Comparison of ENCODE assay signal across 8 cellular contexts in genomic region chr7:38105874-38106483, GRCh38.
DNase-seq lines count a peak whose midpoint lies in the region; ATAC-seq, FAIRE-seq and TF ChIP-seq lines count a peak whose summit lies in the region.

No MANE protein-coding gene starts in this region.

- H2AFZ ChIP-seq in mesenchymal stem cell (ENCODE audit: low read depth, low read length): no peak overlapping the region

- H2AK5ac ChIP-seq in mesenchymal stem cell (ENCODE audit: low read length, severe bottlenecking): no peak overlapping the region

- H3K27me3 ChIP-seq in RWPE2 (ENCODE audit: insufficient read depth, poor library complexity, severe bottlenecking) (peaks cover 5% of the 10 kb centered on the region), mesenchymal stem cell (ENCODE audit: control insufficient read depth in 1 of 2, insufficient read depth in 1 of 2, low read length in 2 of 2) (no peaks in the 10 kb centered on the region)

- H2BK5ac ChIP-seq in mesenchymal stem cell (ENCODE audit: low read depth, low read length, poor library complexity, severe bottlenecking): no peak overlapping the region

- H3K9ac ChIP-seq in mesenchymal stem cell (ENCODE audit: low read length): no peak overlapping the region

- WGBS in mesenchymal stem cell: 21% methylated on average over 4 of the region's 5 CpGs

- no peak overlapping the region for H3K27ac Mint-ChIP-seq in effector memory CD8-positive, alpha-beta T cell

- no peak overlapping the region for H3K4ac ChIP-seq in mesenchymal stem cell (ENCODE audit: low read depth in 1 of 2, low read length in 2 of 2)

- no peak overlapping the region for H3K18ac ChIP-seq in mesenchymal stem cell (ENCODE audit: low read depth in 1 of 2, low read length in 2 of 2)

- no peak overlapping the region for H3K14ac ChIP-seq in mesenchymal stem cell (ENCODE audit: low read length in 2 of 2)

- no peaks in the 10 kb centered on the region for H3K36me3 ChIP-seq in RWPE2 (ENCODE audit: low read depth)
- H3K36me3 ChIP-seq in mesenchymal stem cell (ENCODE audit: control insufficient read depth in 1 of 2, insufficient read depth in 2 of 2, low read depth in 1 of 2, low read length in 2 of 2): no peaks in the 10 kb centered on the region

- peaks cover 11 to 14% of the 10 kb centered on the region in 2 donors for H3K27me3 Mint-ChIP-seq in effector memory CD8-positive, alpha-beta T cell

- no peak overlapping the region for H3K23ac ChIP-seq in mesenchymal stem cell (ENCODE audit: low read length in 2 of 2)

- H3K27ac ChIP-seq in RWPE2 (ENCODE audit: poor library complexity, severe bottlenecking) (no peak overlapping the region), mesenchymal stem cell (ENCODE audit: low read length, poor library complexity, severe bottlenecking) (no peak overlapping the region)

- H2BK120ac ChIP-seq in mesenchymal stem cell (ENCODE audit: low read depth, low read length): no peak overlapping the region

- peak; percentile 60 for FAIRE-seq in D721Med (lab: Jason Lieb, UNC)

- H3K4me2 ChIP-seq in mesenchymal stem cell (ENCODE audit: low read length, poor library complexity, severe bottlenecking): no peak overlapping the region

- no peaks in the 10 kb centered on the region for H3K9me3 ChIP-seq in RWPE2 (ENCODE audit: severe bottlenecking)
- H3K9me3 ChIP-seq in mesenchymal stem cell (ENCODE audit: control insufficient read depth, low read length): no peaks in the 10 kb centered on the region

- H4K91ac ChIP-seq in mesenchymal stem cell (ENCODE audit: low read length): no peak overlapping the region

- H3K4me3 ChIP-seq in RWPE2 (ENCODE audit: severe bottlenecking) (no peak overlapping the region), mesenchymal stem cell (ENCODE audit: insufficient read depth in 1 of 2, low read depth in 1 of 2, low read length in 2 of 2) (no peak overlapping the region)

- no peaks in the 10 kb centered on the region for H3K36me3 Mint-ChIP-seq in effector memory CD8-positive, alpha-beta T cell (ENCODE audit: insufficient read depth)

- no peaks in the 10 kb centered on the region for H3K9me3 Mint-ChIP-seq in effector memory CD8-positive, alpha-beta T cell

- H4K8ac ChIP-seq in mesenchymal stem cell (ENCODE audit: low read length): no peak overlapping the region

- H3K4me1 ChIP-seq in RWPE2 (ENCODE audit: insufficient read depth, poor library complexity, severe bottlenecking) (no peaks in the 10 kb centered on the region), mesenchymal stem cell (ENCODE audit: control insufficient read depth, insufficient read depth, low read depth, low read length) (no peaks in the 10 kb centered on the region)

- H3K79me1 ChIP-seq in mesenchymal stem cell (replicated peaks; ENCODE audit: low read length, poor library complexity, severe bottlenecking): no peaks in the 10 kb centered on the region

- TF ChIP-seq CTCF in D721Med (IDR thresholded peaks at IDR 0.05; ENCODE audit: insufficient read depth, missing control alignments): peak; percentile 58
- TF ChIP-seq CTCF in RWPE2 (IDR thresholded peaks at IDR 0.05; ENCODE audit: poor library complexity, severe bottlenecking): peak; percentile 71

- H3K4me3 Mint-ChIP-seq in effector memory CD8-positive, alpha-beta T cell: no peak overlapping the region

- DNase-seq in D721Med (ENCODE audit: insufficient read length, low spot score): no peak
- DNase-seq in LoVo (ENCODE audit: low spot score): peak; percentile 75
- DNase-seq in RWPE2 (ENCODE audit: low spot score): no peak
- peak; percentile 3 to 13 (median 11) for DNase-seq in effector memory CD8-positive, alpha-beta T cell
- peak; percentile 51 for DNase-seq in mesenchymal stem cell
- DNase-seq in NCI-H187 (lab: John Stamatoyannopoulos, UW): no peak
- DNase-seq in GF-D8 (lab: John Stamatoyannopoulos, UW): no peak

- H2BK12ac ChIP-seq in mesenchymal stem cell (ENCODE audit: low read length in 2 of 2): no peak overlapping the region

- no peaks in the 10 kb centered on the region for H3K4me1 Mint-ChIP-seq in effector memory CD8-positive, alpha-beta T cell (ENCODE audit: low read depth in 2 of 2)

- peak; percentile 59 for ATAC-seq in GM19351 (IDR thresholded peaks at IDR 0.05; ENCODE audit: unreplicated experiment)
- ATAC-seq in RWPE2 (ENCODE audit: low read depth): peak; percentile 60; the same call in 1 of the 3 replicates
- peak; percentile 73 for ATAC-seq in effector memory CD8-positive, alpha-beta T cell (replicated peaks)

- no peak overlapping the region for H2BK15ac ChIP-seq in mesenchymal stem cell (ENCODE audit: low read depth, poor library complexity, severe bottlenecking)

Comparison
In these comparisons a context has a peak if more than half of its experiments do, and no peak if none do; other contexts are left out.
1. DNase-seq: peak in LoVo (single experiment), effector memory CD8-positive, alpha-beta T cell (3 of 3) and mesenchymal stem cell (single experiment); none in D721Med (single experiment), RWPE2 (single experiment), NCI-H187 (0 of 2) and GF-D8 (single experiment).
2. Peak in every context shown above with its lines, with median percentiles within 50 percentile points of each other: ATAC-seq.